In the genomic region with DNA sequence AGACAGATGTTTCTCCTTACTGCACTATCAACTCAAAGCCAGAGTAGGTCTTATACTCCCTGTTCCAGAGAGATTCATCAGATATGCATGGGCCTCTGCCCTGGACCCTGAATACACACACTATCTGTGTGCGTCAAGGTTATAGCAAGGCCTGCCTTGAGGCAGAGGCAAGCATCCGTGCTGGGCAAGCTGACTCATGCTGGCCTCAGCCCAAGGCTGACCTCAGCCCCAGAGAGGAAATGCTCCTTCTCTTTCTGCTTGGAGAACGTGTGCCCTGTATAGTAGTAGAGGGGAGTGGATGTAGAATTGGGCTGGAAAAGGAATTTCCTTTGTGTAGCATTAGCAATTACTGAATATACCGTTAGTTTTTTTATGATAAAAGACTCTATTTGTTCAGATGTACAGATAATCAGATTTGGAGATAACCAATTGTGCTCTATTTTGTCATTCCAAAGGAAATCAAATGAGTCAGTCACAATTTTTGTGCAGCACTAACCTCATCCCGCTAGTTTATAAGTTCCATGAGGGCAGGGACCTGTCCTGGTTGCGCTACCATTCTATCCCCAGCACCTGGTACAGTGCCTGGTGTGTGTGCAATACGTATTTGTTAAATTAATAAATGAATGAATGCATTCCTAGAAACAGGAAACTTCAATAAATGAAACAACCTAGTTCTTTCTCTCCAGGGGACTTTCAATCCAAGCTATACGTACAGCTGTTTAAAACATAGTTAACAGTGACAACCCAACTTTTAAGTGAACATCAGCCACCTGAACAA, we compare ENCODE assay signal across 8 cellular contexts. TPM values are rescaled to one million over a fixed set of nuclear protein-coding genes. Genes with fewer than 3 reads are reported as not detected.
DNase-seq lines count a peak whose midpoint lies in the region; ATAC-seq, FAIRE-seq and TF ChIP-seq lines count a peak whose summit lies in the region.

No MANE protein-coding gene starts in this region.

- TF ChIP-seq EP300 in transverse colon (IDR thresholded peaks at IDR 0.05; ENCODE audit: low read depth): no peak

- ATAC-seq in GM21526 (IDR thresholded peaks at IDR 0.05; ENCODE audit: low FRiP score, unreplicated experiment): no peak
- no peak for ATAC-seq in HG02588 (IDR thresholded peaks at IDR 0.05; ENCODE audit: unreplicated experiment)
- ATAC-seq in activated CD8-positive, alpha-beta T cell treated with anti-CD3 and anti-CD28 coated beads, Interleukin-2, amount 10 ng/mL, durations not matched to agents 7 days and 5 days: no peak

- intact Hi-C loops in adrenal gland (cut with DNase I): no loop called here
- intact Hi-C loops in transverse colon (cut with DNase I; ENCODE audit: low total_unique reads): no loop called here

- DNase-seq in HTR-8/SVneo (ENCODE audit: insufficient read length, low spot score) (peak; percentile 76), adrenal gland (peak; percentile 90 to 97 (median 95)), inferior parietal cortex (ENCODE audit: extremely low spot score) (peak; percentile 62), transverse colon (peak; percentile 26), NCI-H1105 (lab: John Stamatoyannopoulos, UW) (no peak)
- no peak for DNase-seq in activated CD8-positive, alpha-beta T cell treated with anti-CD3 and anti-CD28 coated beads, Interleukin-2, amount 10 ng/mL, durations not matched to agents 7 days and 5 days

- TF ChIP-seq CTCF in adrenal gland (IDR thresholded peaks at IDR 0.05) (no peak), transverse colon (IDR thresholded peaks at IDR 0.05) (no peak)

- H3K4me1 ChIP-seq in adrenal gland (replicated peaks in 1 of 2): peaks cover 0 to 13% of the 10 kb centered on the region in 2 donors
- no peaks in the 10 kb centered on the region for H3K4me1 ChIP-seq in transverse colon

- no peaks in the 10 kb centered on the region for H3K36me3 Mint-ChIP-seq in activated CD8-positive, alpha-beta T cell treated with anti-CD3 and anti-CD28 coated beads, Interleukin-2, amount 10 ng/mL, durations not matched to agents 7 days and 5 days (ENCODE audit: low read depth)

- no peaks in the 10 kb centered on the region for H3K4me1 Mint-ChIP-seq in activated CD8-positive, alpha-beta T cell treated with anti-CD3 and anti-CD28 coated beads, Interleukin-2, amount 10 ng/mL, durations not matched to agents 7 days and 5 days (ENCODE audit: low read depth)

- 30 to 39% (median 34%) methylated on average over 8 of the region's 8 CpGs for WGBS in adrenal gland, 4 donors
- 65 to 67% methylated on average over 5 to 8 of the region's 8 CpGs for WGBS in transverse colon (ENCODE audit: low coverage in 1 of 2), 2 donors

- H3K27me3 ChIP-seq in adrenal gland: no peaks in the 10 kb centered on the region
- peaks cover 21% of the 10 kb centered on the region for H3K27me3 ChIP-seq in transverse colon

- no peaks in the 10 kb centered on the region for H3K36me3 ChIP-seq in adrenal gland (replicated peaks in 1 of 2)
- H3K36me3 ChIP-seq in transverse colon: no peaks in the 10 kb centered on the region

- no peak overlapping the region for H3K4me3 Mint-ChIP-seq in activated CD8-positive, alpha-beta T cell treated with anti-CD3 and anti-CD28 coated beads, Interleukin-2, amount 10 ng/mL, durations not matched to agents 7 days and 5 days

- no peaks in the 10 kb centered on the region for H3K9me3 ChIP-seq in adrenal gland (replicated peaks in 1 of 3)
- no peaks in the 10 kb centered on the region for H3K9me3 ChIP-seq in transverse colon

- H3K4me3 ChIP-seq in adrenal gland: no peak overlapping the region
- H3K4me3 ChIP-seq in transverse colon: no peak overlapping the region

- in situ Hi-C loops in transverse colon (cut with MboI; ENCODE audit: low pct_ligation_motif_present in 1 of 4, low pct_unique_long_range_greater_than_20kb in 1 of 4, low sequenced_read_pairs in 3 of 4): loop anchor here in 2 of 4 donors (25.0 kb wide), 2 partner anchors 140 to 390 kb away; a partner anchor contains a TSS

- POLR2A ChIA-PET in activated CD8-positive, alpha-beta T cell treated with anti-CD3 and anti-CD28 coated beads, Interleukin-2, amount 10 ng/mL, durations not matched to agents 7 days and 5 days (lab: Charles Lee): no interaction called here

- no peak overlapping the region for H3K27ac Mint-ChIP-seq in activated CD8-positive, alpha-beta T cell treated with anti-CD3 and anti-CD28 coated beads, Interleukin-2, amount 10 ng/mL, durations not matched to agents 7 days and 5 days

- CTCF ChIA-PET in activated CD8-positive, alpha-beta T cell treated with anti-CD3 and anti-CD28 coated beads, Interleukin-2, amount 10 ng/mL, durations not matched to agents 7 days and 5 days (lab: Charles Lee): interaction anchor here (1.0 kb wide), 1 partner anchor 76 kb away, joined by 3 read pairs; no protein-coding TSS in a partner anchor

- peaks cover 23% of the 10 kb centered on the region for H3K27me3 Mint-ChIP-seq in activated CD8-positive, alpha-beta T cell treated with anti-CD3 and anti-CD28 coated beads, Interleukin-2, amount 10 ng/mL, durations not matched to agents 7 days and 5 days (ENCODE audit: low read depth)

- H3K9me3 Mint-ChIP-seq in activated CD8-positive, alpha-beta T cell treated with anti-CD3 and anti-CD28 coated beads, Interleukin-2, amount 10 ng/mL, durations not matched to agents 7 days and 5 days (ENCODE audit: insufficient read depth): no peaks in the 10 kb centered on the region

- peak; percentile 92 for FAIRE-seq in HTR-8/SVneo (lab: Jason Lieb, UNC)

- TF ChIP-seq POLR2A in adrenal gland (IDR thresholded peaks at IDR 0.05): peak in 1 of 2 donors; percentile 26
- no peak for TF ChIP-seq POLR2A in transverse colon (IDR thresholded peaks at IDR 0.05)

- peak overlapping the region; percentile 0 to 80 (median 17) for H3K27ac ChIP-seq in adrenal gland
- no peak overlapping the region for H3K27ac ChIP-seq in transverse colon

RNA-seq across cellular contexts. Expression of a gene that starts 13.3 kb away (rescaled TPM):
- under 1 TPM in 4 of 8 donors, not detected in 4; 0.13 to 0.57 (median 0.16) TPM for total RNA-seq in adrenal gland
- polyA plus RNA-seq in adrenal gland: under 1 TPM in 1 of 3 donors, not detected in 2; 0.20 TPM
- not detected for total RNA-seq in transverse colon
- not detected for total RNA-seq in activated CD8-positive, alpha-beta T cell treated with anti-CD3 and anti-CD28 coated beads, Interleukin-2, amount 10 ng/mL, durations not matched to agents 7 days and 5 days

RNA-seq across cellular contexts. Expression of a gene that starts 24.6 kb away (rescaled TPM):
- total RNA-seq in adrenal gland (10 to 100 TPM; 18.6 to 77.2 (median 53.8) TPM), transverse colon (100 to 1,000 TPM in 1 of 4 donors, 10 to 100 TPM in 3; 36.7 to 180 (median 79.3) TPM)
- polyA plus RNA-seq in adrenal gland: 10 to 100 TPM; 46.3 to 87.8 (median 61.6) TPM
- 100 to 1,000 TPM; 123 to 124 TPM for total RNA-seq in activated CD8-positive, alpha-beta T cell treated with anti-CD3 and anti-CD28 coated beads, Interleukin-2, amount 10 ng/mL, durations not matched to agents 7 days and 5 days

Comparison
In these comparisons a context has a peak if more than half of its experiments do, and no peak if none do; other contexts are left out.
1. DNase-seq: peak in HTR-8/SVneo (single experiment), adrenal gland (7 of 7), inferior parietal cortex (single experiment) and transverse colon (single experiment); none in NCI-H1105 (single experiment) and activated CD8-positive, alpha-beta T cell treated with anti-CD3 and anti-CD28 coated beads, Interleukin-2, amount 10 ng/mL, durations not matched to agents 7 days and 5 days (single experiment).
2. H3K27ac ChIP-seq: peak in adrenal gland (5 of 5); none in transverse colon (0 of 4).